ENCODE assay signal across 16 cellular contexts in genomic region chr1:1082239-1083180, GRCh38. TPM values are rescaled to one million over a fixed set of nuclear protein-coding genes. Genes with fewer than 3 reads are reported as not detected.
DNase-seq lines count a peak whose midpoint lies in the region; ATAC-seq and TF ChIP-seq lines count a peak whose summit lies in the region.
"Had no signal": no experiment of that assay in that cellular context is flagged by ENCODE, and none has a peak within 500 bp of the region (broad histone marks: within the 10 kb centered on the region; RNA-seq: fewer than 3 reads in every experiment).

No MANE protein-coding gene starts in this region.

- TF ChIP-seq CTCF in coronary artery (IDR thresholded peaks at IDR 0.05) (no peak), lower lobe of right lung (IDR thresholded peaks at IDR 0.05) (no peak), testis (IDR thresholded peaks at IDR 0.05) (no peak)

- H3K4me1 ChIP-seq in lower lobe of right lung (peaks cover 12% of the 10 kb centered on the region), testis (peaks cover 12% of the 10 kb centered on the region)
- peaks cover 10% of the 10 kb centered on the region for H3K4me1 ChIP-seq in CD4-positive, alpha-beta memory T cell (ENCODE audit: insufficient read depth, low read length)

- H3K36me3 ChIP-seq in lower lobe of right lung (no peaks in the 10 kb centered on the region), testis (ENCODE audit: low read depth, missing control alignments) (no peaks in the 10 kb centered on the region)
- H3K36me3 ChIP-seq in CD4-positive, alpha-beta memory T cell (ENCODE audit: insufficient read depth, low read length), result no peaks in the 10 kb centered on the region
- H3K36me3 ChIP-seq: SJSA1 had no signal

- H3K36me3 Mint-ChIP-seq in CD4-positive, alpha-beta memory T cell, result peaks cover 0 to 3% of the 10 kb centered on the region in 2 donors

- H3K27me3 ChIP-seq in lower lobe of right lung (ENCODE audit: low read depth), result no peaks in the 10 kb centered on the region
- H3K27me3 ChIP-seq in testis, result no peaks in the 10 kb centered on the region
- no peaks in the 10 kb centered on the region for H3K27me3 ChIP-seq in CD4-positive, alpha-beta memory T cell (ENCODE audit: insufficient read depth, low read length)
- H3K27me3 ChIP-seq: SJSA1 had no signal

- H3K4me3 ChIP-seq in coronary artery, result no peak overlapping the region
- H3K4me3 ChIP-seq in lower lobe of right lung, result no peak overlapping the region
- H3K4me3 ChIP-seq in testis, result no peak overlapping the region
- H3K4me3 ChIP-seq in CD4-positive, alpha-beta memory T cell (ENCODE audit: low read length in 2 of 2), result no peak overlapping the region
- H3K4me3 ChIP-seq: SJSA1 had no signal

- peaks cover 0 to 4% (median 2%) of the 10 kb centered on the region in 4 donors for H3K4me1 Mint-ChIP-seq in CD4-positive, alpha-beta memory T cell

- no peaks in the 10 kb centered on the region for H3K9me3 ChIP-seq in lower lobe of right lung
- no peaks in the 10 kb centered on the region for H3K9me3 ChIP-seq in testis
- H3K9me3 ChIP-seq in CD4-positive, alpha-beta memory T cell (ENCODE audit: control insufficient read depth in 1 of 2, low read length in 2 of 2), result no peaks in the 10 kb centered on the region
- H3K9me3 ChIP-seq: SJSA1 had no signal

- no peak for ATAC-seq in lower lobe of right lung
- ATAC-seq: activated CD8-positive, alpha-beta T cell treated with anti-CD3 and anti-CD28 coated beads, Interleukin-2, amount 10 ng/mL, durations not matched to agents 7 days and 5 days had no signal

- intact Hi-C loops in lower lobe of right lung (cut with DNase I), result no loop called here
- intact Hi-C loops in testis (cut with DNase I; ENCODE audit: low total_unique reads), result no loop called here
- intact Hi-C loops in CD4-positive, alpha-beta memory T cell (cut with micrococcal nuclease), result no loop called here

- POLR2A ChIA-PET in CD4-positive, alpha-beta memory T cell (lab: Charles Lee; ENCODE audit: partially characterized antibody), result no interaction called here

- no peak overlapping the region for H3K4me3 Mint-ChIP-seq in CD4-positive, alpha-beta memory T cell
- H3K4me3 Mint-ChIP-seq: activated CD8-positive, alpha-beta T cell treated with anti-CD3 and anti-CD28 coated beads, Interleukin-2, amount 10 ng/mL, durations not matched to agents 7 days and 5 days had no signal

- no peak overlapping the region for H3K27ac Mint-ChIP-seq in CD4-positive, alpha-beta memory T cell
- H3K27ac Mint-ChIP-seq: activated CD8-positive, alpha-beta T cell treated with anti-CD3 and anti-CD28 coated beads, Interleukin-2, amount 10 ng/mL, durations not matched to agents 7 days and 5 days had no signal

- 95 to 96% methylated on average over 14 to 56 of the region's 56 CpGs for WGBS in testis, 2 donors

- no peaks in the 10 kb centered on the region for H3K27me3 Mint-ChIP-seq in CD4-positive, alpha-beta memory T cell

- H3K27ac ChIP-seq in coronary artery (no peak overlapping the region), lower lobe of right lung (no peak overlapping the region), testis (no peak overlapping the region)
- H3K27ac ChIP-seq in CD4-positive, alpha-beta memory T cell (ENCODE audit: low read depth, low read length), result no peak overlapping the region
- H3K27ac ChIP-seq: SJSA1 had no signal

- peak; percentile 13 for DNase-seq in activated T-cell treated with anti-CD3 and anti-CD28 coated beads, Interleukin-2, amount 50 U/mL, for 1 hour
- DNase-seq in activated T-cell treated with anti-CD3 and anti-CD28 coated beads for 4 hours (no peak), coronary artery (ENCODE audit: low spot score) (peak; percentile 71), lower lobe of right lung (peak; percentile 44), testis (peak; percentile 12), NCI-H1930 (lab: John Stamatoyannopoulos, UW) (no peak), NCI-H2107 (lab: John Stamatoyannopoulos, UW) (no peak)
- DNase-seq in CD4-positive, alpha-beta memory T cell, result no peak
- DNase-seq: ACHN; activated CD8-positive, alpha-beta T cell treated with anti-CD3 and anti-CD28 coated beads, Interleukin-2, amount 10 ng/mL, durations not matched to agents 7 days and 5 days; activated naive CD4-positive, alpha-beta T cell; COR-L47; NCI-H1048; NCI-H2227 treated with DMSO at 0.1 percent for 48 hours had no signal

- no peak for TF ChIP-seq POLR2A in testis (IDR thresholded peaks at IDR 0.05)

- CTCF ChIA-PET in CD4-positive, alpha-beta memory T cell (lab: Charles Lee; ENCODE audit: partially characterized antibody), result no interaction called here

- no peaks in the 10 kb centered on the region for H3K9me3 Mint-ChIP-seq in CD4-positive, alpha-beta memory T cell

RNA-seq across cellular contexts. Expression of gene RNF223, which starts 8.4 kb away (rescaled TPM):
- 0.65 TPM for total RNA-seq in lower lobe of right lung
- total RNA-seq in testis, result under 1 TPM; 0.19 to 0.31 TPM
- not detected for polyA plus RNA-seq in testis (ENCODE audit: insufficient read depth, low read depth, low replicate concordance)
- not detected for total RNA-seq in CD4-positive, alpha-beta memory T cell
- polyA plus RNA-seq in CD4-positive, alpha-beta memory T cell, result not detected
- total RNA-seq: activated CD8-positive, alpha-beta T cell treated with anti-CD3 and anti-CD28 coated beads, Interleukin-2, amount 10 ng/mL, durations not matched to agents 7 days and 5 days; SJSA1; subcutaneous adipose tissue had no signal

RNA-seq across cellular contexts. Expression of gene C1orf159, which starts 33.4 kb away (rescaled TPM):
- total RNA-seq in lower lobe of right lung, result 11.7 TPM
- total RNA-seq in testis, result 10 to 100 TPM; 50.7 to 68.3 TPM
- polyA plus RNA-seq in testis (ENCODE audit: insufficient read depth, low read depth, low replicate concordance), result 40.7 TPM
- 10 to 100 TPM; 15.0 to 15.1 TPM for total RNA-seq in CD4-positive, alpha-beta memory T cell
- 1 to 10 TPM; 3.8 to 7.9 TPM for polyA plus RNA-seq in CD4-positive, alpha-beta memory T cell

Comparison
In these comparisons a context has a peak if more than half of its experiments do, and no peak if none do; other contexts are left out.
1. DNase-seq: peak in activated T-cell treated with anti-CD3 and anti-CD28 coated beads, Interleukin-2, amount 50 U/mL, for 1 hour (single experiment), coronary artery (single experiment), lower lobe of right lung (single experiment) and testis (single experiment); none in activated T-cell treated with anti-CD3 and anti-CD28 coated beads for 4 hours (single experiment), CD4-positive, alpha-beta memory T cell (0 of 5), NCI-H1930 (0 of 2) and NCI-H2107 (single experiment).